In the genomic region with DNA sequence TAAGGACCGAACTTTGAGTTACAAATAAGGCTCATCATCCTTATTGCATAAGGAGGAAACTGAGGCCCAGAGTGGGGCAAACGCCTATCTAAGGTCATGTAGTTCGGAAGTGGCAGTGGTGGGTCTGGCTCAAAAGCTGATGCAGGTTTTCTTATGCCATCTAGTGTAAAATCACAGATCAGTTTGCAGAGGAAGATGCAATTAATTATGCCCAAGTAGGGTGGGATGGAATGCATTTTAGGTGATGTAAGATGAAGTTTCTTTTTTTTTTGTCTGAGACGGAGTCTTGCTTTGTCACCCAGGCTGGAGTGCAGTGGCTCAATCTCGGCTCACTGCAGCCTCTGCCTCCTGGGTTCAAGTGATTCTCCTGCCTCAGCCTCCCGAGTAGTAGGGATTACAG, we compare ENCODE assay signal across 10 cellular contexts. TPM values are rescaled to one million over a fixed set of nuclear protein-coding genes. Genes with fewer than 3 reads are reported as not detected.
DNase-seq lines count a peak whose midpoint lies in the region; ATAC-seq, FAIRE-seq and TF ChIP-seq lines count a peak whose summit lies in the region.
"Not testable (repeated sequence)": the region's sequence is repeated elsewhere in the genome, so short reads cannot be mapped to it uniquely, and the experiment has no call there.
"Had no signal": no experiment of that assay in that cellular context is flagged by ENCODE, and none has a peak within 500 bp of the region (broad histone marks: within the 10 kb centered on the region; RNA-seq: fewer than 3 reads in every experiment).

No MANE protein-coding gene starts in this region.

- H3K4me1 Mint-ChIP-seq in activated naive CD8-positive, alpha-beta T cell treated with anti-CD3 and anti-CD28 coated beads, Interleukin-2, amount 50 U/mL, for 24 hours = peaks cover 52% of the 10 kb centered on the region
- H3K4me1 Mint-ChIP-seq in immature natural killer cell (peaks cover 34 to 57% of the 10 kb centered on the region in 2 donors), neural progenitor cell (peaks cover 35% of the 10 kb centered on the region)

- H3K27ac ChIP-seq in C4-2B (peak overlapping the region; percentile 89), HUES48 (ENCODE audit: low read depth, low read length) (peak overlapping the region; percentile 96), SK-N-SH (ENCODE audit: low read depth in 2 of 2, low read length in 1 of 2) (peak overlapping the region in 1 of 2 experiments; percentile 94; a peak in 2 of 4 replicates)
- not testable (repeated sequence) for H3K27ac ChIP-seq in endothelial cell of umbilical vein (ENCODE audit: insufficient read depth, low read depth, low read length); neural progenitor cell; suprapubic skin

- H3K9me3 ChIP-seq in HUES48 (ENCODE audit: control insufficient read depth, insufficient read depth, low read length); SK-N-SH; endothelial cell of umbilical vein (replicated peaks; ENCODE audit: control insufficient read depth, insufficient read depth, low read length); neural progenitor cell (ENCODE audit: low read depth); suprapubic skin: not testable (repeated sequence)

- H3K4me2 ChIP-seq in SK-N-SH (peak overlapping the region; percentile 85), endothelial cell of umbilical vein (ENCODE audit: insufficient read depth, low read length) (peak overlapping the region; percentile 71), neural progenitor cell (peak overlapping the region; percentile 96)

- intact Hi-C loops in endothelial cell of umbilical vein (cut with micrococcal nuclease) = loop anchor here (1.0 to 2.0 kb wide), 4 partner anchors 29 to 192 kb away; a partner anchor contains a TSS

- H3K27ac Mint-ChIP-seq in activated naive CD8-positive, alpha-beta T cell treated with anti-CD3 and anti-CD28 coated beads, Interleukin-2, amount 50 U/mL, for 24 hours = peak overlapping the region; percentile 98
- peak overlapping the region; percentile 91 to 99 (median 98) for H3K27ac Mint-ChIP-seq in immature natural killer cell
- H3K27ac Mint-ChIP-seq in neural progenitor cell = peak overlapping the region; percentile 68

- not testable (repeated sequence) for H3K9me3 Mint-ChIP-seq in activated naive CD8-positive, alpha-beta T cell treated with anti-CD3 and anti-CD28 coated beads, Interleukin-2, amount 50 U/mL, for 24 hours; immature natural killer cell; neural progenitor cell

- peaks cover 12% of the 10 kb centered on the region for H3K36me3 Mint-ChIP-seq in activated naive CD8-positive, alpha-beta T cell treated with anti-CD3 and anti-CD28 coated beads, Interleukin-2, amount 50 U/mL, for 24 hours (ENCODE audit: low read depth)
- not testable (repeated sequence) for H3K36me3 Mint-ChIP-seq in immature natural killer cell, neural progenitor cell

- FAIRE-seq in endothelial cell of umbilical vein (lab: Jason Lieb, UNC) = not testable (repeated sequence)

- not testable (repeated sequence) for BruUV-seq in endothelial cell of umbilical vein (replicated peaks; lab: Mats Ljungman, UMichigan)

- peaks cover 14% of the 10 kb centered on the region for H4K20me1 ChIP-seq in SK-N-SH (ENCODE audit: insufficient read depth)
- not testable (repeated sequence) for H4K20me1 ChIP-seq in endothelial cell of umbilical vein (replicated peaks; ENCODE audit: control insufficient read depth, extremely low read depth, insufficient read depth, low read length)
- H4K20me1 ChIP-seq in neural progenitor cell (ENCODE audit: low read depth) = peaks cover 16% of the 10 kb centered on the region

- H3K27me3 ChIP-seq in HUES48 (ENCODE audit: control insufficient read depth, insufficient read depth, low read length); SK-N-SH (ENCODE audit: insufficient read depth); endothelial cell of umbilical vein (ENCODE audit: control insufficient read depth in 2 of 2, insufficient read depth in 2 of 2, low read length in 2 of 2); neural progenitor cell: not testable (repeated sequence)
- H3K27me3 ChIP-seq in suprapubic skin = peaks cover 10% of the 10 kb centered on the region

- not testable (repeated sequence) for TF ChIP-seq EP300 in SK-N-SH (IDR thresholded peaks at IDR 0.05; ENCODE audit: borderline replicate concordance in 1 of 2, low read depth in 1 of 2, low read length in 1 of 2); suprapubic skin (IDR thresholded peaks at IDR 0.05)

- H3K9me2 ChIP-seq in SK-N-SH = not testable (repeated sequence)

- H3K36me3 ChIP-seq in HUES48 (ENCODE audit: control insufficient read depth, insufficient read depth, low read length); endothelial cell of umbilical vein (ENCODE audit: control insufficient read depth in 2 of 2, extremely low read depth in 1 of 2, insufficient read depth in 2 of 2, low read length in 2 of 2); neural progenitor cell; suprapubic skin: not testable (repeated sequence)
- peaks cover 0 to 13% of the 10 kb centered on the region in 2 experiments for H3K36me3 ChIP-seq in SK-N-SH (replicated peaks in 1 of 2; ENCODE audit: control insufficient read depth in 1 of 2, insufficient read depth in 2 of 2, low read length in 1 of 2)

- TF ChIP-seq RAD21 in SK-N-SH (IDR thresholded peaks at IDR 0.05; ENCODE audit: low read length) = 0 out of 2 replicates have a peak, but pooled peaks have one; percentile 22

- peaks cover 21% of the 10 kb centered on the region for H3K4me1 ChIP-seq in HUES48 (ENCODE audit: control insufficient read depth, insufficient read depth, low read length)
- H3K4me1 ChIP-seq in SK-N-SH (ENCODE audit: control insufficient read depth in 1 of 2, insufficient read depth in 2 of 2, low read depth in 1 of 2, low read length in 1 of 2) = peaks cover 8 to 18% of the 10 kb centered on the region in 2 experiments; a peak in 3 of 4 replicates
- peaks cover 20% of the 10 kb centered on the region for H3K4me1 ChIP-seq in endothelial cell of umbilical vein (ENCODE audit: control insufficient read depth, extremely low read depth, insufficient read depth, low read length)
- H3K4me1 ChIP-seq in neural progenitor cell = not testable (repeated sequence)
- H3K4me1 ChIP-seq in suprapubic skin = peaks cover 44% of the 10 kb centered on the region

- H3K9me1 ChIP-seq in endothelial cell of umbilical vein (replicated peaks; ENCODE audit: control insufficient read depth, extremely low read depth, insufficient read depth, low read length) = not testable (repeated sequence)

- 47% methylated on average over 6 of the region's 6 CpGs for WGBS in SK-N-SH (ENCODE audit: low lambda C conversion rate)
- 45% methylated on average over 6 of the region's 6 CpGs for WGBS in suprapubic skin

- H3K27me3 Mint-ChIP-seq in activated naive CD8-positive, alpha-beta T cell treated with anti-CD3 and anti-CD28 coated beads, Interleukin-2, amount 50 U/mL, for 24 hours; neural progenitor cell (ENCODE audit: insufficient read depth, low read depth): not testable (repeated sequence)
- H3K27me3 Mint-ChIP-seq in immature natural killer cell (ENCODE audit: low read depth in 3 of 3) = peaks cover 0 to 17% (median 2%) of the 10 kb centered on the region in 3 donors

- H3K79me2 ChIP-seq in SK-N-SH (ENCODE audit: insufficient read depth) (peaks cover 60% of the 10 kb centered on the region), endothelial cell of umbilical vein (ENCODE audit: control insufficient read depth, insufficient read depth, low read length) (peaks cover 38% of the 10 kb centered on the region), neural progenitor cell (ENCODE audit: low read depth) (peaks cover 34% of the 10 kb centered on the region)

- not testable (repeated sequence) for TF ChIP-seq CTCF in C4-2B (conservative IDR thresholded peaks at IDR 0.05); SK-N-SH (IDR thresholded peaks at IDR 0.05); endothelial cell of umbilical vein (IDR thresholded peaks at IDR 0.05; ENCODE audit: extremely low read depth in 1 of 2, insufficient read depth in 1 of 2, low read depth in 1 of 2, low read length in 2 of 2); neural progenitor cell (IDR thresholded peaks at IDR 0.05); suprapubic skin (IDR thresholded peaks at IDR 0.05)

- DNase-seq in SK-N-SH; activated naive CD8-positive, alpha-beta T cell treated with anti-CD3 and anti-CD28 coated beads, Interleukin-2, amount 50 U/mL, for 24 hours; endothelial cell of umbilical vein (ENCODE audit: low read depth, low spot score); immature natural killer cell; neural progenitor cell (ENCODE audit: low spot score); suprapubic skin (ENCODE audit: low spot score in 2 of 2): not testable (repeated sequence)

- POLR2A ChIA-PET in SK-N-SH (lab: Yijun Ruan, JAX) = interaction anchor here (1.5 to 2.7 kb wide), 3 partner anchors 17 to 134 kb away, joined by 3 to 34 read pairs (median 13); a partner anchor contains a TSS
- POLR2A ChIA-PET in endothelial cell of umbilical vein (lab: Charles Lee) = not testable (repeated sequence)

- TF ChIP-seq POLR2A in endothelial cell of umbilical vein (IDR thresholded peaks at IDR 0.05; ENCODE audit: low read depth, low read length); suprapubic skin (IDR thresholded peaks at IDR 0.05): not testable (repeated sequence)

- peak overlapping the region; percentile 99 for H3K4me3 Mint-ChIP-seq in activated naive CD8-positive, alpha-beta T cell treated with anti-CD3 and anti-CD28 coated beads, Interleukin-2, amount 50 U/mL, for 24 hours
- H3K4me3 Mint-ChIP-seq in immature natural killer cell (peak overlapping the region; percentile 98 to 100 (median 98)), neural progenitor cell (peak overlapping the region; percentile 97)

- H3K9ac ChIP-seq in HUES48 (ENCODE audit: low read depth, low read length) = not testable (repeated sequence)
- H3K9ac ChIP-seq in SK-N-SH = peak overlapping the region; percentile 93
- H3K9ac ChIP-seq in endothelial cell of umbilical vein (replicated peaks; ENCODE audit: extremely low read depth, insufficient read depth, low read length) = peak overlapping the region; percentile 57
- peak overlapping the region; percentile 64 for H3K9ac ChIP-seq in neural progenitor cell

- ATAC-seq in activated naive CD8-positive, alpha-beta T cell treated with anti-CD3 and anti-CD28 coated beads, Interleukin-2, amount 50 U/mL, for 24 hours = not testable (repeated sequence)

- peak overlapping the region; percentile 79 for H3K4me3 ChIP-seq in HUES48 (ENCODE audit: low read depth, low read length)
- peak overlapping the region; percentile 68 to 86 for H3K4me3 ChIP-seq in SK-N-SH (ENCODE audit: low read depth in 2 of 2, low read length in 1 of 2)
- H3K4me3 ChIP-seq in endothelial cell of umbilical vein (replicated peaks in 1 of 3; ENCODE audit: insufficient read depth in 1 of 3, low read depth in 1 of 3, low read length in 3 of 3) = peak overlapping the region; percentile 25 to 90 (median 82)
- peak overlapping the region; percentile 81 for H3K4me3 ChIP-seq in neural progenitor cell
- peak overlapping the region; percentile 68 for H3K4me3 ChIP-seq in suprapubic skin

- not testable (repeated sequence) for H2AFZ ChIP-seq in SK-N-SH (ENCODE audit: low read depth); endothelial cell of umbilical vein (ENCODE audit: low read depth, low read length); neural progenitor cell (replicated peaks)

- dilution Hi-C loops in endothelial cell of umbilical vein (cut with MboI; ENCODE audit: extremely low pct_ligation_motif_present, low sequenced_read_pairs) = not testable (repeated sequence)

- CTCF ChIA-PET in SK-N-SH (lab: Yijun Ruan, JAX) (interaction anchor here (0.6 to 10.2 kb wide), 11 partner anchors 9 to 1496 kb away, joined by 3 to 186 read pairs (median 4); a partner anchor contains a TSS), endothelial cell of umbilical vein (lab: Charles Lee) (interaction anchor here (1.8 to 7.4 kb wide), 2 partner anchors 87 to 94 kb away, joined by 7 to 101 read pairs; a partner anchor contains a TSS)

- peaks cover 28% of the 10 kb centered on the region for H3F3A ChIP-seq in SK-N-SH (replicated peaks; ENCODE audit: insufficient read depth)
- H3F3A ChIP-seq in neural progenitor cell (ENCODE audit: low read depth) = peaks cover 24% of the 10 kb centered on the region

RNA-seq across cellular contexts. Expression of a gene that starts 1.1 kb away (rescaled TPM):
- polyA plus RNA-seq in SK-N-SH (2012; rRNA removed) (227 and 234 TPM in 2 replicates), endothelial cell of umbilical vein (89.9 and 118 TPM in 2 replicates), immature natural killer cell (100 to 1,000 TPM in 1 of 3 donors, 10 to 100 TPM in 2; 92.9 to 120 (median 98.2) TPM)
- 116 and 197 TPM in 2 replicates for polyA plus RNA-seq in SK-N-SH (2012; cell fraction: cytosol; rRNA removed)
- 101 and 104 TPM in 2 replicates for polyA plus RNA-seq in SK-N-SH (2012; cell fraction: nucleus; rRNA removed)
- total RNA-seq in endothelial cell of umbilical vein (64.6 and 69.2 TPM in 2 replicates), neural progenitor cell (ENCODE audit: low replicate concordance) (46.4 and 60.9 TPM in 2 replicates), suprapubic skin (100 to 1,000 TPM in 1 of 4 donors, 10 to 100 TPM in 3; 44.7 to 102 (median 68.4) TPM)
- 112 and 135 TPM in 2 replicates for polyA plus RNA-seq in endothelial cell of umbilical vein (2011; cell fraction: cytosol; rRNA removed)
- 60.5 and 68.8 TPM in 2 replicates for polyA plus RNA-seq in endothelial cell of umbilical vein (2011; cell fraction: nucleus; rRNA removed)
- 59.7 and 77.2 TPM in 2 replicates for polyA plus RNA-seq in endothelial cell of umbilical vein (2012)
- polyA minus RNA-seq in endothelial cell of umbilical vein = 57.3 and 58.4 TPM in 2 replicates
- 35.3 TPM for polyA minus RNA-seq in endothelial cell of umbilical vein (2011; cell fraction: cytosol; rRNA and poly(A)+ RNA removed)
- polyA minus RNA-seq in endothelial cell of umbilical vein (2011; cell fraction: nucleus; rRNA and poly(A)+ RNA removed) = 20.8 and 27.4 TPM in 2 replicates

RNA-seq across cellular contexts. Expression of a gene that starts 28.7 kb away (rescaled TPM):
- polyA plus RNA-seq in SK-N-SH (2012; rRNA removed) (5.7 and 8.0 TPM in 2 replicates), endothelial cell of umbilical vein (3.0 and 3.3 TPM in 2 replicates), immature natural killer cell (under 1 TPM in 1 of 3 donors, not detected in 2; 0.04 TPM)
- polyA plus RNA-seq in SK-N-SH (2012; cell fraction: cytosol; rRNA removed) = 5.4 and 6.0 TPM in 2 replicates
- polyA plus RNA-seq in SK-N-SH (2012; cell fraction: nucleus; rRNA removed) = 10.7 and 15.5 TPM in 2 replicates
- total RNA-seq in endothelial cell of umbilical vein (4.0 and 6.0 TPM in 2 replicates), neural progenitor cell (ENCODE audit: low replicate concordance) (0.92 and 1.5 TPM in 2 replicates), suprapubic skin (1 to 10 TPM; 2.3 to 4.4 (median 2.6) TPM)
- 1.4 and 1.7 TPM in 2 replicates for polyA plus RNA-seq in endothelial cell of umbilical vein (2011; cell fraction: cytosol; rRNA removed)
- 6.4 and 6.5 TPM in 2 replicates for polyA plus RNA-seq in endothelial cell of umbilical vein (2011; cell fraction: nucleus; rRNA removed)
- polyA plus RNA-seq in endothelial cell of umbilical vein (2012) = 1.5 and 2.5 TPM in 2 replicates
- 3.4 and 5.2 TPM in 2 replicates for polyA minus RNA-seq in endothelial cell of umbilical vein
- polyA minus RNA-seq in endothelial cell of umbilical vein (2011; cell fraction: cytosol; rRNA and poly(A)+ RNA removed) = 1.1 TPM
- polyA minus RNA-seq in endothelial cell of umbilical vein (2011; cell fraction: nucleus; rRNA and poly(A)+ RNA removed) = 7.2 and 7.8 TPM in 2 replicates

RNA-seq across cellular contexts. Expression of a gene that starts 31.0 kb away (rescaled TPM):
- polyA plus RNA-seq in SK-N-SH (2012; rRNA removed) (1.8 and 1.9 TPM in 2 replicates), endothelial cell of umbilical vein (not detected in 2 replicates), immature natural killer cell (not detected)
- polyA plus RNA-seq in SK-N-SH (2012; cell fraction: cytosol; rRNA removed) = 2.0 TPM in 2 replicates
- polyA plus RNA-seq in SK-N-SH (2012; cell fraction: nucleus; rRNA removed) = 2.2 and 2.8 TPM in 2 replicates
- total RNA-seq in endothelial cell of umbilical vein (not detected in 2 replicates), neural progenitor cell (ENCODE audit: low replicate concordance) (not detected in 2 replicates), suprapubic skin (1 to 10 TPM in 1 of 4 donors, not detected in 3; 1.4 TPM)
- not detected in 2 replicates for polyA plus RNA-seq in endothelial cell of umbilical vein (2011; cell fraction: cytosol; rRNA removed)
- polyA plus RNA-seq in endothelial cell of umbilical vein (2011; cell fraction: nucleus; rRNA removed) = not detected in 2 replicates
- polyA plus RNA-seq in endothelial cell of umbilical vein (2012) = not detected in 2 replicates
- not detected in 2 replicates for polyA minus RNA-seq in endothelial cell of umbilical vein
- 3.2 TPM for polyA minus RNA-seq in endothelial cell of umbilical vein (2011; cell fraction: cytosol; rRNA and poly(A)+ RNA removed)
- polyA minus RNA-seq in endothelial cell of umbilical vein (2011; cell fraction: nucleus; rRNA and poly(A)+ RNA removed) = not detected in 2 replicates
- total RNA-seq: lung microvascular endothelial cell, temporal lobe had no signal
